Comparison of ENCODE assay signal across 15 cellular contexts in the genomic region with DNA sequence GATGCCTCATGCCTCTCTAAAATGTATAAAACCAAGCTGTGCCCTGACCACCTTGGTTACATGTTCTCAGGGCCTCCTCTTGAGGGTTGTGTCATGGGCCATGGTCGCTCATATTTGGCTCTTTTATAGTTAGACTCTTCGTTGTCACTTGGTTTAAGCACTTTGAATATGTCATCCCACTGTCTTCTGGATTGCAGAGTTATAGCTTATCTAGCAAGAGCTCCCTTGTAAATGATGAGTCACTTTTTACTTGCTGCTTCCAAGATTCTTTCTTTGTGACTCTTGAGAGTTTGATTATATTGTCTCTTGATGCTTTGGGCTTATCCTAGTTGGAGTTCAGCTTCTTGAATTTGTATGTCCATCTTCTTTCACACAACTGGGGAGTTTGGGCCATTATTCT. TPM values are rescaled to one million over a fixed set of nuclear protein-coding genes. Genes with fewer than 3 reads are reported as not detected.
DNase-seq lines count a peak whose midpoint lies in the region; ATAC-seq and TF ChIP-seq lines count a peak whose summit lies in the region.
"Had no signal": no experiment of that assay in that cellular context is flagged by ENCODE, and none has a peak within 500 bp of the region (broad histone marks: within the 10 kb centered on the region; RNA-seq: fewer than 3 reads in every experiment).

No MANE protein-coding gene starts in this region.

- CTCF ChIA-PET in BJ (lab: Yijun Ruan, JAX), result interaction anchor here (1.0 to 1.2 kb wide), 2 partner anchors 9 to 52 kb away, joined by 3 read pairs; no protein-coding TSS in a partner anchor

- POLR2A ChIA-PET in BJ (lab: Charles Lee), result no interaction called here
- POLR2A ChIA-PET in activated naive CD8-positive, alpha-beta T cell treated with anti-CD3 and anti-CD28 coated beads, Interleukin-2, amount 10 ng/mL, durations not matched to agents 7 days and 5 days (lab: Charles Lee), result no interaction called here

- H3K4me1 Mint-ChIP-seq in activated naive CD8-positive, alpha-beta T cell treated with anti-CD3 and anti-CD28 coated beads, Interleukin-2, amount 10 ng/mL, durations not matched to agents 7 days and 5 days, result peaks cover 48% of the 10 kb centered on the region
- no peaks in the 10 kb centered on the region for H3K4me1 Mint-ChIP-seq in nephron progenitor cell

- H3K9me3 Mint-ChIP-seq in activated naive CD8-positive, alpha-beta T cell treated with anti-CD3 and anti-CD28 coated beads, Interleukin-2, amount 10 ng/mL, durations not matched to agents 7 days and 5 days, result no peaks in the 10 kb centered on the region
- H3K9me3 Mint-ChIP-seq in nephron progenitor cell, result no peaks in the 10 kb centered on the region
- H3K9me3 Mint-ChIP-seq: CD14-positive monocyte had no signal

- no peaks in the 10 kb centered on the region for H3K27me3 ChIP-seq in BJ (ENCODE audit: control insufficient read depth, insufficient read depth, low read length)
- H3K27me3 ChIP-seq: heart right ventricle, suprapubic skin had no signal

- H3K27me3 Mint-ChIP-seq in activated naive CD8-positive, alpha-beta T cell treated with anti-CD3 and anti-CD28 coated beads, Interleukin-2, amount 10 ng/mL, durations not matched to agents 7 days and 5 days, result no peaks in the 10 kb centered on the region
- no peaks in the 10 kb centered on the region for H3K27me3 Mint-ChIP-seq in nephron progenitor cell (ENCODE audit: low read depth, poor library complexity)

- peak overlapping the region; percentile 5 for H3K4me3 Mint-ChIP-seq in activated naive CD8-positive, alpha-beta T cell treated with anti-CD3 and anti-CD28 coated beads, Interleukin-2, amount 10 ng/mL, durations not matched to agents 7 days and 5 days
- no peak overlapping the region for H3K4me3 Mint-ChIP-seq in nephron progenitor cell
- H3K4me3 Mint-ChIP-seq: CD14-positive monocyte had no signal

- H3K36me3 Mint-ChIP-seq in activated naive CD8-positive, alpha-beta T cell treated with anti-CD3 and anti-CD28 coated beads, Interleukin-2, amount 10 ng/mL, durations not matched to agents 7 days and 5 days, result peaks cover 66% of the 10 kb centered on the region
- no peaks in the 10 kb centered on the region for H3K36me3 Mint-ChIP-seq in nephron progenitor cell (ENCODE audit: low read depth)

- DNase-seq in BJ (ENCODE audit: low read depth) (peak; percentile 44), H4 (ENCODE audit: low spot score) (peak; percentile 13), kidney glomerular epithelial cell (lab: John Stamatoyannopoulos, UW) (peak; percentile 43), UCSD-AML1 (lab: John Stamatoyannopoulos, UW; ENCODE audit: unreplicated experiment) (no peak), nephron progenitor cell (no peak), dedifferentiated amniotic fluid mesenchymal stem cell (ENCODE audit: extremely low spot score) (no peak)
- no peak for DNase-seq in activated naive CD8-positive, alpha-beta T cell treated with anti-CD3 and anti-CD28 coated beads, Interleukin-2, amount 10 ng/mL, durations not matched to agents 7 days and 5 days
- DNase-seq: activated gamma-delta T cell treated with Interleukin-2 at 50 U/mL for 16 hours, heart right ventricle, Kasumi-1, NCI-H2081 treated with DMSO at 0.1 percent for 48 hours, posterior cingulate gyrus had no signal

- TF ChIP-seq CTCF in BJ (IDR thresholded peaks at IDR 0.05; ENCODE audit: insufficient read depth, low read depth, low read length), result no peak
- no peak for TF ChIP-seq CTCF in nephron progenitor cell (IDR thresholded peaks at IDR 0.05)

- no peaks in the 10 kb centered on the region for H3K36me3 ChIP-seq in BJ (ENCODE audit: control insufficient read depth, insufficient read depth, low read length)

- no peak for ATAC-seq in activated naive CD8-positive, alpha-beta T cell treated with anti-CD3 and anti-CD28 coated beads, Interleukin-2, amount 10 ng/mL, durations not matched to agents 7 days and 5 days (ENCODE audit: low read depth)
- ATAC-seq: heart right ventricle had no signal

- peak overlapping the region; percentile 56 for H3K27ac Mint-ChIP-seq in activated naive CD8-positive, alpha-beta T cell treated with anti-CD3 and anti-CD28 coated beads, Interleukin-2, amount 10 ng/mL, durations not matched to agents 7 days and 5 days
- H3K27ac Mint-ChIP-seq in nephron progenitor cell, result no peak overlapping the region

- H3K4me3 ChIP-seq in BJ (ENCODE audit: low read depth, low read length), result no peak overlapping the region
- H3K4me3 ChIP-seq: heart right ventricle, suprapubic skin had no signal

RNA-seq across cellular contexts. Expression of a gene that starts 19.1 kb away (rescaled TPM):
- polyA plus RNA-seq in BJ (2011; rRNA removed), result 512 and 718 TPM in 2 replicates
- polyA minus RNA-seq in BJ (2011; rRNA and poly(A)+ RNA removed), result 171 and 213 TPM in 2 replicates
- total RNA-seq in H4 (2014; rRNA removed; shearing (Covaris generic)), result 424 and 461 TPM in 2 replicates
- total RNA-seq in activated naive CD8-positive, alpha-beta T cell treated with anti-CD3 and anti-CD28 coated beads, Interleukin-2, amount 10 ng/mL, durations not matched to agents 7 days and 5 days, result 100 to 1,000 TPM; 309 to 313 TPM
- total RNA-seq: cardiac septum had no signal
- polyA plus RNA-seq: CD14-positive monocyte had no signal

Comparison
In these comparisons a context has a peak if more than half of its experiments do, and no peak if none do; other contexts are left out.
1. DNase-seq: peak in BJ (single experiment), H4 (single experiment) and kidney glomerular epithelial cell (single experiment); none in activated naive CD8-positive, alpha-beta T cell treated with anti-CD3 and anti-CD28 coated beads, Interleukin-2, amount 10 ng/mL, durations not matched to agents 7 days and 5 days (single experiment), UCSD-AML1 (single experiment), nephron progenitor cell (single experiment) and dedifferentiated amniotic fluid mesenchymal stem cell (single experiment).